ENCODE assay signal across 8 cellular contexts in the genomic region with DNA sequence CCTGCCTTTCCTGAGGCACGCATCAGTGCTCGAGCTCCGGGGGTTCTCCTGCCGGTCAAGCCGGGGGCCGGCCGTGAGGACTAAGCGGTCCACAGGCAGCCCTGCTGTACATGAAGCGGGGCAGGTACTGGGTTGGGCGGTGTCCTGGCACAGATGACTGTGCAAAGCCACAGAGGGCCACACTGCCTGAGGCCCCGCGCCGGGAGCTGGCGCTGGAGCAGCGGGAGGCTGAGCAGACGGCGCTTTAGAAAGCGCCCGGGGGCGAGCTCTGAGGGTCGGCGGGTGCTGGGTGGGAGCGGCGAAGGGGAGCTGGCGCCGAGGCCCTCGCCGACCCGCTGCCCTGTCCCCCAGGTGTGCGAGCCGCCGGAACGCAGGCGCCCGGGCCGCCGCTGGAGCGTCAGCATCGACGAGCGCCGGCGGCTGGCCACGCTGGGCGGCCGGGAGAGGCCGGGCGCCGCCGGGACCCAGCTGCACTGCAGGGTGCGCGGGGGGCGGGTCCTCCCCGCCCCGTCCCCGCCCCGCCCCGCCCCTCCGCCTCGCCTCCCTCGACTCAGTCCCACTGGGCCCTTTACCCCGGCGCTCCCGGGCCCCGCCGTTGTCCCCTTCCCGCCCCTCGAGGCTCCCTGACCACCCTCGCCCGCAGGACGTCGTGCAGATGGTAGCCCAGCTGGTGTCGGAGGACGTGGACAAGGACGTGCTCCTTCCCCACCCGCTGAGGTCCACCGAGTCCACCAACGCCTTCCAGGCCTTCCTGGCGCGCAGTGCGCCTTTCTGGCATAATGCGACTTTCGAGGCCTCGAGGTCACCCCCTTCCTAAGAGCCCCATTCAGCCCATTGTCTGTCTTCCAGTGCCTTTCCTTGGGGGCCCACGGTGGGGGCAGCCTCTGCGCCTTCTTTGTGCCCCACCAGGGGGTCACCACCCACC. TPM values are rescaled to one million over a fixed set of nuclear protein-coding genes. Genes with fewer than 3 reads are reported as not detected.
DNase-seq lines count a peak whose midpoint lies in the region; ATAC-seq, FAIRE-seq and TF ChIP-seq lines count a peak whose summit lies in the region.

No MANE protein-coding gene starts in this region.

- H3K9me3 ChIP-seq in GM12878 (replicated peaks; ENCODE audit: control insufficient read depth, insufficient read depth, low read length), result no peaks in the 10 kb centered on the region

- POLR2A ChIA-PET in GM10248 (lab: Yijun Ruan, JAX), result interaction anchor here (0.5 kb wide), 1 partner anchor 13 kb away, joined by 4 read pairs; no protein-coding TSS in a partner anchor
- POLR2A ChIA-PET in GM12878 (lab: Charles Lee), result interaction anchor here (0.6 kb wide), 1 partner anchor 310 kb away, joined by 3 read pairs; no protein-coding TSS in a partner anchor

- RAD21 ChIA-PET in GM12878 (lab: Charles Lee; ENCODE audit: unreplicated experiment), result no interaction called here

- H2AFZ ChIP-seq in GM12878 (ENCODE audit: control insufficient read depth, low read depth, low read length), result no peak overlapping the region

- no peaks in the 10 kb centered on the region for H3K36me3 ChIP-seq in GM12878 (ENCODE audit: control insufficient read depth in 2 of 2, insufficient read depth in 2 of 2, low read length in 1 of 2)

- no peak for TF ChIP-seq EP300 in GM12878 (IDR thresholded peaks at IDR 0.05; ENCODE audit: borderline replicate concordance in 1 of 2, control insufficient read depth in 1 of 2, low read depth in 2 of 2, low read length in 2 of 2)

- peak; percentile 39 for ATAC-seq in GM12878
- no peak for ATAC-seq in GM21390 (IDR thresholded peaks at IDR 0.05; ENCODE audit: unreplicated experiment)
- no peak for ATAC-seq in GM18502 (IDR thresholded peaks at IDR 0.05; ENCODE audit: poor library complexity, unreplicated experiment)

- H3K79me2 ChIP-seq in GM12878 (ENCODE audit: control insufficient read depth, insufficient read depth, low read length), result no peaks in the 10 kb centered on the region

- no peak overlapping the region for H3K27ac ChIP-seq in GM12878 (ENCODE audit: control insufficient read depth, insufficient read depth)

- in situ Hi-C loops in GM12878 (cut with MboI), result no loop called here

- CTCF ChIA-PET in GM10248 (lab: Yijun Ruan, JAX), result interaction anchor here (1.7 to 3.4 kb wide), 3 partner anchors 7 to 78 kb away, joined by 5 to 13 read pairs (median 9); no protein-coding TSS in a partner anchor
- CTCF ChIA-PET in GM12878 (lab: Yijun Ruan, JAX), result interaction anchor here (1.7 kb wide), 1 partner anchor 69 kb away, joined by 4 read pairs; no protein-coding TSS in a partner anchor

- H3K9ac ChIP-seq in GM12878 (ENCODE audit: control insufficient read depth, insufficient read depth, low read length), result no peak overlapping the region

- WGBS in GM12878 (ENCODE audit: insufficient coverage, insufficient replicate concordance, low lambda C conversion rate, missing lambda C conversion rate), result 23% methylated on average over 65 of the region's 86 CpGs

- no peak for TF ChIP-seq POLR2A in GM12878 (IDR thresholded peaks at IDR 0.05; ENCODE audit: low read depth, low read length)

- H4K20me1 ChIP-seq in GM12878 (ENCODE audit: control insufficient read depth, insufficient read depth), result no peaks in the 10 kb centered on the region

- DNase-seq in GM10248 (ENCODE audit: extremely low spot score) (peak; percentile 86), NCI-H146 treated with DMSO at 0.1 percent for 48 hours (lab: John Stamatoyannopoulos, UW; ENCODE audit: unreplicated experiment) (peak; percentile 43), GM12878 (ENCODE audit: low read depth, low spot score) (no peak), iPS-NIHi7 (ENCODE audit: extremely low spot score) (peak; percentile 91), SIG-M5 (lab: John Stamatoyannopoulos, UW) (no peak)
- peak; percentile 14 for DNase-seq in stimulated activated naive CD4-positive, alpha-beta T cell treated with Interleukin-2 at 50 U/mL for 16 hours (lab: John Stamatoyannopoulos, UW)

- H3K27me3 ChIP-seq in GM12878 (replicated peaks in 1 of 2; ENCODE audit: control insufficient read depth in 2 of 2, insufficient read depth in 2 of 2, low read length in 1 of 2), result peaks cover 7 to 10% of the 10 kb centered on the region in 2 experiments; a peak in 3 of 4 replicates

- H3K4me3 ChIP-seq in GM12878, result no peak overlapping the region

- no peak for TF ChIP-seq RAD21 in GM12878 (IDR thresholded peaks at IDR 0.05; ENCODE audit: insufficient read depth, low read depth, low read length)

- no peak for TF ChIP-seq CTCF in GM10248 (IDR thresholded peaks at IDR 0.05; ENCODE audit: control extremely low read depth, extremely low read depth, low read depth, missing control alignments)
- TF ChIP-seq CTCF in GM12878 (IDR thresholded peaks at IDR 0.05 in 2 of 3, conservative IDR thresholded peaks at IDR 0.05 in 1 of 3; ENCODE audit: control insufficient read depth in 2 of 3, extremely low read depth in 1 of 3, insufficient read depth in 1 of 3, low read depth in 3 of 3, low read length in 3 of 3), result no peak

- no TSS peak for BruUV-seq in GM12878 (replicated peaks; lab: Mats Ljungman, UMichigan)

- H3K4me2 ChIP-seq in GM12878 (ENCODE audit: control insufficient read depth, insufficient read depth), result no peak overlapping the region

- FAIRE-seq in GM12878 (lab: Jason Lieb, UNC), result no peak

- H3K4me1 ChIP-seq in GM12878 (ENCODE audit: control insufficient read depth, insufficient read depth, low read length), result no peaks in the 10 kb centered on the region

- intact Hi-C loops in GM12878 (cut with micrococcal nuclease; ENCODE audit: unreplicated experiment), result no loop called here

- SMC1A ChIA-PET in GM12878 (lab: Charles Lee; ENCODE audit: uncharacterized antibody, unreplicated experiment), result no interaction called here

TF ChIP-seq in GM12878, 131 proteins besides CTCF, POLR2A, EP300 and RAD21 (continues in another document):
- TF ChIP-seq PML (IDR thresholded peaks at IDR 0.05; ENCODE audit: low read length) (no peak), KDM1A (IDR thresholded peaks at IDR 0.05; ENCODE audit: borderline replicate concordance) (no peak), EGR1 (IDR thresholded peaks at IDR 0.05; ENCODE audit: borderline replicate concordance in 1 of 2, low read depth in 2 of 2, low read length in 2 of 2) (no peak), RELA (IDR thresholded peaks at IDR 0.05; ENCODE audit: borderline replicate concordance, partially characterized antibody) (no peak), SPI1 (IDR thresholded peaks at IDR 0.05; ENCODE audit: borderline replicate concordance, insufficient read depth, low read depth, low read length) (no peak), E4F1 (IDR thresholded peaks at IDR 0.05; ENCODE audit: borderline replicate concordance, partially characterized antibody) (no peak)

RNA-seq across cellular contexts. Expression of gene MTA1, which starts 8.3 kb away (rescaled TPM):
- 130 and 153 TPM in 2 replicates for total RNA-seq in GM12878 (2013; cell fraction: nucleolus; rRNA removed)
- 53.3 and 62.6 TPM in 2 replicates for total RNA-seq in GM12878 (2014; rRNA removed)
- 28.1 and 30.8 TPM in 2 replicates for total RNA-seq in GM12878 (2014; rRNA removed; fragmentation: Illumina TruSeq; extraction: Trizol)
- 138 and 162 TPM in 2 replicates for total RNA-seq in GM12878 (2021)
- polyA plus RNA-seq in GM12878 (2011; ENCODE audit: low read depth), result 20.4 TPM
- 26.0 and 52.3 TPM in 2 replicates for polyA plus RNA-seq in GM12878 (2011; rRNA removed)
- polyA plus RNA-seq in GM12878 (2011; cell fraction: cytosol; rRNA removed), result 41.2 and 55.8 TPM in 2 replicates
- 459 and 605 TPM in 2 replicates for polyA plus RNA-seq in GM12878 (2011; cell fraction: nucleus; rRNA removed)
- polyA plus RNA-seq in GM12878 (2012), result 68.8 and 74.0 TPM in 2 replicates
- polyA plus RNA-seq in GM12878 (2014; fragmentation: Illumina TruSeq; extraction: Trizol), result 9.6 and 30.4 TPM in 2 replicates
- under 1 TPM; 0.14 to 0.69 TPM for polyA plus RNA-seq in GM12878 (2014; fragmentation: Nextera tagmentation; extraction: Ambion mirVana)
- 114 and 134 TPM in 2 replicates for polyA plus RNA-seq in GM12878 (2014; rRNA removed)
- polyA plus RNA-seq in GM12878 (2016; fragmentation: Nextera tagmentation; extraction: Ambion mirVana), result 10 to 100 TPM in 1 of 2 experiments, 1 to 10 TPM in 1; 7.7 to 10.3 TPM
- polyA minus RNA-seq in GM12878 (2011; rRNA and poly(A)+ RNA removed), result 22.1 and 40.2 TPM in 2 replicates
- 42.9 and 49.3 TPM in 2 replicates for polyA minus RNA-seq in GM12878 (2011; cell fraction: cytosol; rRNA and poly(A)+ RNA removed)
- 62.5 and 113 TPM in 2 replicates for polyA minus RNA-seq in GM12878 (2011; cell fraction: nucleus; rRNA and poly(A)+ RNA removed)

RNA-seq across cellular contexts. Expression of gene TEX22, which starts 12.9 kb away (rescaled TPM):
- total RNA-seq in GM12878 (2013; cell fraction: nucleolus; rRNA removed), result 1.2 and 2.5 TPM in 2 replicates
- total RNA-seq in GM12878 (2014; rRNA removed) (0.49 and 1.0 TPM in 2 replicates), GM12878 (2014; rRNA removed; fragmentation: Illumina TruSeq; extraction: Trizol) (0.54 and 0.64 TPM in 2 replicates), GM12878 (2021) (2.7 and 4.0 TPM in 2 replicates)
- 0.18 TPM for polyA plus RNA-seq in GM12878 (2011; ENCODE audit: low read depth)
- polyA plus RNA-seq in GM12878 (2011; rRNA removed) (0.12 and 0.15 TPM in 2 replicates), GM12878 (2014; fragmentation: Illumina TruSeq; extraction: Trizol) (0.12 TPM in 1 of 2 replicates, not detected in the other), GM12878 (2014; fragmentation: Nextera tagmentation; extraction: Ambion mirVana) (under 1 TPM in 1 of 2 experiments, not detected in 1; 0.02 TPM), GM12878 (2014; rRNA removed) (0.63 and 0.80 TPM in 2 replicates), GM12878 (2016; fragmentation: Nextera tagmentation; extraction: Ambion mirVana) (1 to 10 TPM; 1.1 to 1.3 TPM)
- 0.15 and 0.32 TPM in 2 replicates for polyA plus RNA-seq in GM12878 (2011; cell fraction: cytosol; rRNA removed)
- polyA plus RNA-seq in GM12878 (2011; cell fraction: nucleus; rRNA removed), result 2.1 and 2.2 TPM in 2 replicates
- polyA plus RNA-seq in GM12878 (2012), result 0.32 and 0.34 TPM in 2 replicates
- 0.10 and 0.15 TPM in 2 replicates for polyA minus RNA-seq in GM12878 (2011; rRNA and poly(A)+ RNA removed)
- not detected in 2 replicates for polyA minus RNA-seq in GM12878 (2011; cell fraction: cytosol; rRNA and poly(A)+ RNA removed)
- polyA minus RNA-seq in GM12878 (2011; cell fraction: nucleus; rRNA and poly(A)+ RNA removed), result 0.38 and 0.60 TPM in 2 replicates

Comparison
In these comparisons a context has a peak if more than half of its experiments do, and no peak if none do; other contexts are left out.
1. DNase-seq: peak in GM10248 (single experiment), NCI-H146 treated with DMSO at 0.1 percent for 48 hours (single experiment), iPS-NIHi7 (single experiment) and stimulated activated naive CD4-positive, alpha-beta T cell treated with Interleukin-2 at 50 U/mL for 16 hours (single experiment); none in GM12878 (single experiment) and SIG-M5 (single experiment).